28 cellular contexts compared by ENCODE assay signal in genomic region chr19:44611812-44612295, GRCh38. TPM values are rescaled to one million over a fixed set of nuclear protein-coding genes. Genes with fewer than 3 reads are reported as not detected.
DNase-seq lines count a peak whose midpoint lies in the region; ATAC-seq, FAIRE-seq and TF ChIP-seq lines count a peak whose summit lies in the region.
"Had no signal": no experiment of that assay in that cellular context is flagged by ENCODE, and none has a peak within 500 bp of the region (broad histone marks: within the 10 kb centered on the region; RNA-seq: fewer than 3 reads in every experiment).

No MANE protein-coding gene starts in this region.

- H3K9me3 Mint-ChIP-seq in activated T-cell treated with anti-CD3 and anti-CD28 coated beads, Interleukin-2, amount 50 U/mL, for 72 hours, result no peaks in the 10 kb centered on the region
- H3K9me3 Mint-ChIP-seq: mesothelial cell of epicardium, WTC11 had no signal

- no TSS peak for BruUV-seq in IMR-90 (replicated peaks; lab: Mats Ljungman, UMichigan)

- 0 out of 2 replicates have a peak overlapping the region, but pooled peaks have one; percentile 75 for H3K14ac ChIP-seq in IMR-90 (replicated peaks; ENCODE audit: low read depth, low read length)

- in situ Hi-C loops in IMR-90 (cut with MboI; ENCODE audit: low sequenced_read_pairs), result no loop called here

- no peak overlapping the region for H2AFZ ChIP-seq in IMR-90 (replicated peaks; ENCODE audit: low read length, poor library complexity)

- H3K4me3 ChIP-seq in A549 (no peak overlapping the region), IMR-90 (ENCODE audit: insufficient read depth, low read depth, low read length) (no peak overlapping the region), left lung (no peak overlapping the region)
- H3K4me3 ChIP-seq: BLaER1 treated with 17β-estradiol and CSF1 and Interleukin-3, amounts not matched to agents 10 nM and 100 nM; coronary artery; MG63; psoas muscle; smooth muscle cell; uterus had no signal

- no peak overlapping the region for H3K56ac ChIP-seq in IMR-90 (ENCODE audit: extremely low read depth, insufficient read depth, low read length)

- no peaks in the 10 kb centered on the region for H3K27me3 Mint-ChIP-seq in activated T-cell treated with anti-CD3 and anti-CD28 coated beads, Interleukin-2, amount 50 U/mL, for 72 hours (ENCODE audit: low read depth)

- dilution Hi-C loops in IMR-90 (cut with HindIII; ENCODE audit: low sequenced_read_pairs, unreplicated experiment), result no loop called here

- no peak overlapping the region for H2BK5ac ChIP-seq in IMR-90 (ENCODE audit: low read depth, low read length, poor library complexity, severe bottlenecking)

- CTCF ChIA-PET in A549 (lab: Yijun Ruan, JAX) (interaction anchor here (1.3 to 12.5 kb wide), 9 partner anchors 9 to 173 kb away, joined by 5 to 115 read pairs (median 14); no protein-coding TSS in a partner anchor), IMR-90 (lab: Yijun Ruan, JAX) (no interaction called here)

- ATAC-seq in A549, result no peak
- ATAC-seq in IMR-90 (ENCODE audit: low read depth), result no peak
- peak; percentile 93 for ATAC-seq in left lung
- ATAC-seq in GM19328 (IDR thresholded peaks at IDR 0.05; ENCODE audit: unreplicated experiment), result no peak
- ATAC-seq in activated T-cell treated with anti-CD3 and anti-CD28 coated beads, Interleukin-2, amount 50 U/mL, for 72 hours (replicated peaks in 1 of 2), result no peak
- ATAC-seq: left cardiac atrium, psoas muscle, WTC11 had no signal

- intact Hi-C loops in IMR-90 (cut with micrococcal nuclease), result no loop called here
- intact Hi-C loops in left lung (cut with DNase I), result no loop called here

- H3K27me3 ChIP-seq in IMR-90 (ENCODE audit: control insufficient read depth, insufficient read depth, low read length) (no peaks in the 10 kb centered on the region), left lung (no peaks in the 10 kb centered on the region)
- H3K27me3 ChIP-seq: BLaER1 treated with 17β-estradiol and CSF1 and Interleukin-3, amounts not matched to agents 10 nM and 100 nM; MG63; uterus had no signal

- no peak for DNase-seq in A549 (ENCODE audit: low read depth in 1 of 2, low spot score in 1 of 2)
- no peak for DNase-seq in IMR-90
- peak; percentile 46 for DNase-seq in NCI-H2196 treated with DMSO at 0.1 percent for 48 hours (lab: John Stamatoyannopoulos, UW; ENCODE audit: unreplicated experiment)
- DNase-seq in left lung, result no peak
- DNase-seq in NCI-H2171 (lab: John Stamatoyannopoulos, UW), result no peak
- DNase-seq in OCI-M1 (lab: John Stamatoyannopoulos, UW), result no peak
- no peak for DNase-seq in activated T-cell treated with anti-CD3 and anti-CD28 coated beads, Interleukin-2, amount 50 U/mL, for 72 hours
- DNase-seq: activated CD4-positive, alpha-beta T cell treated with anti-CD3 and anti-CD28 coated beads, Interleukin-2, amount 50 U/mL, for 48 hours; activated gamma-delta T cell treated with Interleukin-2 at 50 U/mL for 16 hours; activated T-cell treated with anti-CD3 and anti-CD28 coated beads for 4 hours; GOT3; left cardiac atrium; MG63; NCI-H187 treated with DMSO at 0.1 percent for 48 hours; psoas muscle; uterus had no signal

- no peak overlapping the region for H3K18ac ChIP-seq in IMR-90 (ENCODE audit: low read depth, low read length)

- peaks cover 8% of the 10 kb centered on the region for H3K9me1 ChIP-seq in IMR-90 (ENCODE audit: insufficient read depth, low read length)

- H2AK5ac ChIP-seq in IMR-90 (ENCODE audit: low read depth, low read length), result peak overlapping the region; percentile 20; the same call in 1 of the 2 replicates

- H3K4me2 ChIP-seq in A549, result 0 out of 3 replicates have a peak overlapping the region, but pooled peaks have one; percentile 1
- no peak overlapping the region for H3K4me2 ChIP-seq in IMR-90 (ENCODE audit: low read depth, low read length)
- H3K4me2 ChIP-seq: BLaER1 treated with 17β-estradiol and CSF1 and Interleukin-3, amounts not matched to agents 10 nM and 100 nM; smooth muscle cell had no signal

- no peaks in the 10 kb centered on the region for H3K79me1 ChIP-seq in IMR-90 (ENCODE audit: low read depth in 1 of 2, low read length in 2 of 2)

- H4K91ac ChIP-seq in IMR-90 (ENCODE audit: insufficient read depth, low read depth, low read length), result no peak overlapping the region

- no peak overlapping the region for H2AK9ac ChIP-seq in IMR-90 (replicated peaks; ENCODE audit: low read depth, low read length, poor library complexity)

- peak overlapping the region in 1 of 2 experiments; percentile 36; a peak in 1 of 6 replicates for H3K27ac ChIP-seq in A549
- no peak overlapping the region for H3K27ac ChIP-seq in IMR-90 (ENCODE audit: insufficient read depth, low read length)
- peak overlapping the region in 1 of 2 donors; percentile 23 for H3K27ac ChIP-seq in left lung
- H3K27ac ChIP-seq: BLaER1 treated with 17β-estradiol and CSF1 and Interleukin-3, amounts not matched to agents 10 nM and 100 nM; coronary artery; HL-60; psoas muscle; uterus had no signal

- H3K36me3 ChIP-seq in IMR-90 (ENCODE audit: control insufficient read depth, insufficient read depth, low read length), result no peaks in the 10 kb centered on the region
- no peaks in the 10 kb centered on the region for H3K36me3 ChIP-seq in left lung
- H3K36me3 ChIP-seq: BLaER1 treated with 17β-estradiol and CSF1 and Interleukin-3, amounts not matched to agents 10 nM and 100 nM; uterus had no signal

- H3K4ac ChIP-seq in IMR-90 (ENCODE audit: low read depth, low read length), result no peak overlapping the region

- H4K8ac ChIP-seq in IMR-90 (ENCODE audit: low read depth in 2 of 2, low read length in 2 of 2), result no peak overlapping the region

- TF ChIP-seq RAD21 in A549 (conservative IDR thresholded peaks at IDR 0.05 in 1 of 2, IDR thresholded peaks at IDR 0.05 in 1 of 2) (no peak), IMR-90 (IDR thresholded peaks at IDR 0.05; ENCODE audit: low read length) (no peak)

- peak overlapping the region; percentile 44; the same call in 1 of the 3 replicates for H2BK15ac ChIP-seq in IMR-90 (ENCODE audit: low read depth, low read length)

- no peak for TF ChIP-seq POLR2A in A549 (IDR thresholded peaks at IDR 0.05; ENCODE audit: low read length)
- no peak for TF ChIP-seq POLR2A in IMR-90 (IDR thresholded peaks at IDR 0.05; ENCODE audit: low read depth, low read length)

- no peak overlapping the region for H3K4me3 Mint-ChIP-seq in activated T-cell treated with anti-CD3 and anti-CD28 coated beads, Interleukin-2, amount 50 U/mL, for 72 hours
- H3K4me3 Mint-ChIP-seq: mesothelial cell of epicardium; neural crest cell; T-helper 2 cell treated with Interferon-gamma antibody and Interleukin-4, amounts not matched to agents 5 μg/mL and 100 μg/mL, for 36 hours; WTC11 had no signal

- H4K20me1 ChIP-seq in IMR-90 (ENCODE audit: insufficient read depth, low read length), result no peaks in the 10 kb centered on the region
- H4K20me1 ChIP-seq: BLaER1 treated with 17β-estradiol and CSF1 and Interleukin-3, amounts not matched to agents 10 nM and 100 nM had no signal

- H2BK120ac ChIP-seq in IMR-90 (ENCODE audit: low read depth, low read length), result no peak overlapping the region; the same call in 1 of the 2 replicates

- POLR2A ChIA-PET in A549 (lab: Yijun Ruan, JAX) (no interaction called here), IMR-90 (lab: Charles Lee; ENCODE audit: unreplicated experiment) (no interaction called here)

- H3K4me1 ChIP-seq in A549, result peaks cover 39% of the 10 kb centered on the region
- peaks cover 11% of the 10 kb centered on the region for H3K4me1 ChIP-seq in IMR-90 (ENCODE audit: control insufficient read depth, insufficient read depth, low read length)
- peaks cover 6 to 36% of the 10 kb centered on the region in 2 donors for H3K4me1 ChIP-seq in left lung
- H3K4me1 ChIP-seq: psoas muscle, uterus had no signal

- no peak for FAIRE-seq in A549 (lab: Jason Lieb, UNC)
- FAIRE-seq: bronchial epithelial cell had no signal

- no peak overlapping the region for H4K5ac ChIP-seq in IMR-90 (ENCODE audit: low read depth, low read length)

- H3K9ac ChIP-seq in IMR-90 (ENCODE audit: low read depth, low read length), result no peak overlapping the region
- H3K9ac ChIP-seq: BLaER1 treated with 17β-estradiol and CSF1 and Interleukin-3, amounts not matched to agents 10 nM and 100 nM had no signal

- H3K23ac ChIP-seq in IMR-90 (ENCODE audit: low read depth, low read length), result no peak overlapping the region

- 80% methylated on average over 2 of the region's 2 CpGs for WGBS in A549 (ENCODE audit: missing lambda C conversion rate)
- 100% methylated on average over 1 of the region's 2 CpGs; no CpG with 5 or more reads in 1 of the 2 experiments for WGBS in IMR-90 (ENCODE audit: extremely low coverage in 2 of 2, insufficient read length in 1 of 2), 2 experiments

- no peaks in the 10 kb centered on the region for H3K36me3 Mint-ChIP-seq in activated T-cell treated with anti-CD3 and anti-CD28 coated beads, Interleukin-2, amount 50 U/mL, for 72 hours (ENCODE audit: insufficient read depth in 2 of 2)
- H3K36me3 Mint-ChIP-seq: mesothelial cell of epicardium, WTC11 had no signal

- no peak overlapping the region; the same call in 1 of the 2 replicates for H2BK20ac ChIP-seq in IMR-90 (ENCODE audit: low read depth, low read length)

- H3K9me3 ChIP-seq in A549 (no peaks in the 10 kb centered on the region), IMR-90 (ENCODE audit: control insufficient read depth, insufficient read depth, low read length) (no peaks in the 10 kb centered on the region), left lung (no peaks in the 10 kb centered on the region)
- H3K9me3 ChIP-seq: BLaER1 treated with 17β-estradiol and CSF1 and Interleukin-3, amounts not matched to agents 10 nM and 100 nM; MG63; psoas muscle; uterus had no signal

- H3K4me1 Mint-ChIP-seq in activated T-cell treated with anti-CD3 and anti-CD28 coated beads, Interleukin-2, amount 50 U/mL, for 72 hours (ENCODE audit: low read depth), result peaks cover 19% of the 10 kb centered on the region

- no peak for TF ChIP-seq CTCF in A549 (IDR thresholded peaks at IDR 0.05)
- no peak for TF ChIP-seq CTCF in IMR-90 (conservative IDR thresholded peaks at IDR 0.05; ENCODE audit: low read depth, low read length)
- no peak for TF ChIP-seq CTCF in left lung (IDR thresholded peaks at IDR 0.05)

- TF ChIP-seq EP300 in A549 (IDR thresholded peaks at IDR 0.05), result no peak

- H3K27ac Mint-ChIP-seq in activated T-cell treated with anti-CD3 and anti-CD28 coated beads, Interleukin-2, amount 50 U/mL, for 72 hours, result no peak overlapping the region
- H3K27ac Mint-ChIP-seq: mesothelial cell of epicardium; T-helper 2 cell treated with Interferon-gamma antibody and Interleukin-4, amounts not matched to agents 5 μg/mL and 100 μg/mL, for 36 hours; WTC11 had no signal

RNA-seq across cellular contexts. Expression of gene IGSF23, which starts 1.5 kb away (rescaled TPM):
- 0.14 and 0.29 TPM in 2 replicates for polyA plus RNA-seq in A549 (2011; rRNA removed)
- 0.29 TPM in 2 replicates for polyA plus RNA-seq in A549 (2012; cell fraction: cytosol; rRNA removed)
- 0.18 and 0.20 TPM in 2 replicates for polyA plus RNA-seq in A549 (2012; cell fraction: nucleus; rRNA removed)
- 0.35 to 0.45 TPM (median 0.42 TPM) in 3 replicates for polyA plus RNA-seq in A549 (2017; fragmentation: RNase III; extraction: RNeasy Plus Mini Kit Qiagen cat#74134 plus additional on column Dnase treatment)
- polyA minus RNA-seq in A549 (2011; rRNA and poly(A)+ RNA removed), result not detected in 2 replicates
- total RNA-seq in IMR-90 (2012; rRNA removed), result under 0.01 TPM in 1 of 2 replicates, not detected in the other
- polyA plus RNA-seq in IMR-90 (2012; rRNA removed), result 0.26 and 0.27 TPM in 2 replicates
- 0.15 and 0.22 TPM in 2 replicates for polyA plus RNA-seq in IMR-90 (2012; cell fraction: cytosol; rRNA removed)
- 0.14 TPM in 1 of 2 replicates, not detected in the other for polyA plus RNA-seq in IMR-90 (2012; cell fraction: nucleus; rRNA removed; ENCODE audit: low replicate concordance)
- total RNA-seq in left lung, result not detected
- total RNA-seq in activated T-cell treated with anti-CD3 and anti-CD28 coated beads, Interleukin-2, amount 50 U/mL, for 72 hours, result not detected
- total RNA-seq: A172, bronchial epithelial cell, left cardiac atrium, mesothelial cell of epicardium, neural crest cell, SK-MEL-5, smooth muscle cell, uterus, WTC11 had no signal
- polyA plus RNA-seq: smooth muscle cell had no signal

RNA-seq across cellular contexts. Expression of gene PVR, which starts 31.9 kb away (rescaled TPM):
- 108 and 110 TPM in 2 replicates for polyA plus RNA-seq in A549 (2011; rRNA removed)
- 103 and 142 TPM in 2 replicates for polyA plus RNA-seq in A549 (2012; cell fraction: cytosol; rRNA removed)
- polyA plus RNA-seq in A549 (2012; cell fraction: nucleus; rRNA removed), result 163 and 226 TPM in 2 replicates
- polyA plus RNA-seq in A549 (2017; fragmentation: RNase III; extraction: RNeasy Plus Mini Kit Qiagen cat#74134 plus additional on column Dnase treatment), result 86.2 to 98.1 TPM (median 90.3 TPM) in 3 replicates
- 145 and 164 TPM in 2 replicates for polyA minus RNA-seq in A549 (2011; rRNA and poly(A)+ RNA removed)
- 93.0 and 106 TPM in 2 replicates for total RNA-seq in IMR-90 (2012; rRNA removed)
- polyA plus RNA-seq in IMR-90 (2012; rRNA removed), result 117 and 122 TPM in 2 replicates
- 62.8 and 141 TPM in 2 replicates for polyA plus RNA-seq in IMR-90 (2012; cell fraction: cytosol; rRNA removed)
- 130 and 154 TPM in 2 replicates for polyA plus RNA-seq in IMR-90 (2012; cell fraction: nucleus; rRNA removed; ENCODE audit: low replicate concordance)
- total RNA-seq in left lung, result 10 to 100 TPM; 46.3 to 67.9 TPM
- total RNA-seq in activated T-cell treated with anti-CD3 and anti-CD28 coated beads, Interleukin-2, amount 50 U/mL, for 72 hours, result 10 to 100 TPM; 13.9 to 17.5 TPM

RNA-seq across cellular contexts. Expression of gene CEACAM19, which starts 59.4 kb away (rescaled TPM):
- 8.2 and 13.7 TPM in 2 replicates for polyA plus RNA-seq in A549 (2011; rRNA removed)
- polyA plus RNA-seq in A549 (2012; cell fraction: cytosol; rRNA removed), result 10.0 and 12.3 TPM in 2 replicates
- polyA plus RNA-seq in A549 (2012; cell fraction: nucleus; rRNA removed), result 75.3 and 87.9 TPM in 2 replicates
- polyA plus RNA-seq in A549 (2017; fragmentation: RNase III; extraction: RNeasy Plus Mini Kit Qiagen cat#74134 plus additional on column Dnase treatment), result 7.2 to 10.3 TPM (median 9.7 TPM) in 3 replicates
- polyA minus RNA-seq in A549 (2011; rRNA and poly(A)+ RNA removed), result 13.7 and 14.9 TPM in 2 replicates
- 0.56 and 0.72 TPM in 2 replicates for total RNA-seq in IMR-90 (2012; rRNA removed)
- 9.3 and 10.3 TPM in 2 replicates for polyA plus RNA-seq in IMR-90 (2012; rRNA removed)
- polyA plus RNA-seq in IMR-90 (2012; cell fraction: cytosol; rRNA removed), result 2.6 and 5.9 TPM in 2 replicates
- 70.3 and 80.1 TPM in 2 replicates for polyA plus RNA-seq in IMR-90 (2012; cell fraction: nucleus; rRNA removed; ENCODE audit: low replicate concordance)
- total RNA-seq in left lung, result 1 to 10 TPM; 4.1 to 5.4 TPM
- 1 to 10 TPM; 3.0 to 4.3 TPM for total RNA-seq in activated T-cell treated with anti-CD3 and anti-CD28 coated beads, Interleukin-2, amount 50 U/mL, for 72 hours
- total RNA-seq: A172 had no signal
